In genomic region chr9:127176631-127177030, GRCh38 we compare ENCODE assay signal across 18 cellular contexts. TPM values are rescaled to one million over a fixed set of nuclear protein-coding genes. Genes with fewer than 3 reads are reported as not detected.
"Had no signal": no experiment of that assay in that cellular context is flagged by ENCODE, and none has a peak within 500 bp of the region (broad histone marks: within the 10 kb centered on the region; RNA-seq: fewer than 3 reads in every experiment).

No MANE protein-coding gene starts in this region.

- H3K36me3 Mint-ChIP-seq: natural killer cell treated with Interleukin-12 subunit alpha and Interleukin-12 subunit beta and Interleukin-15 and Interleukin-18, amount 100 ng/mL, for 72 hours had no signal

- H3K9me3 ChIP-seq: gastrocnemius medialis, heart right ventricle, prostate gland, upper lobe of left lung had no signal

- H3K4me3 Mint-ChIP-seq: activated naive CD8-positive, alpha-beta T cell; activated T-cell treated with anti-CD3 and anti-CD28 coated beads, Interleukin-2, amount 50 U/mL, for 24 hours; brain; central memory CD8-positive, alpha-beta T cell; dendritic cell treated with granulocyte-macrophage colony-stimulating factor and Interleukin-4, amounts not matched to agents 40 ng/mL and 50 ng/mL, for 4 days; natural killer cell treated with Interleukin-12 subunit alpha and Interleukin-12 subunit beta and Interleukin-15 and Interleukin-18, amount 100 ng/mL, for 72 hours had no signal

- H3K27ac Mint-ChIP-seq: activated naive CD8-positive, alpha-beta T cell; activated T-cell treated with anti-CD3 and anti-CD28 coated beads, Interleukin-2, amount 50 U/mL, for 24 hours; dendritic cell treated with granulocyte-macrophage colony-stimulating factor and Interleukin-4, amounts not matched to agents 40 ng/mL and 50 ng/mL, for 4 days; natural killer cell treated with Interleukin-12 subunit alpha and Interleukin-12 subunit beta and Interleukin-15 and Interleukin-18, amount 100 ng/mL, for 72 hours had no signal

- H3K4me1 ChIP-seq: gastrocnemius medialis, upper lobe of left lung had no signal

- H3K9me3 Mint-ChIP-seq: activated T-cell treated with anti-CD3 and anti-CD28 coated beads, Interleukin-2, amount 50 U/mL, for 24 hours; brain; central memory CD8-positive, alpha-beta T cell; dendritic cell treated with granulocyte-macrophage colony-stimulating factor and Interleukin-4, amounts not matched to agents 40 ng/mL and 50 ng/mL, for 4 days; natural killer cell treated with Interleukin-12 subunit alpha and Interleukin-12 subunit beta and Interleukin-15 and Interleukin-18, amount 100 ng/mL, for 72 hours had no signal

- ATAC-seq: gastrocnemius medialis, left colon had no signal

- H3K4me3 ChIP-seq: gastrocnemius medialis, heart right ventricle, prostate gland, smooth muscle cell, upper lobe of left lung had no signal

- H3K36me3 ChIP-seq: gastrocnemius medialis, prostate gland, upper lobe of left lung had no signal

- H3K27ac ChIP-seq: gastrocnemius medialis, prostate gland, upper lobe of left lung had no signal

- DNase-seq: activated CD4-positive, alpha-beta T cell treated with anti-CD3 and anti-CD28 coated beads, Interleukin-2, amount 50 U/mL, for 48 hours; activated T-cell treated with anti-CD3 and anti-CD28 coated beads, Interleukin-2, amount 50 U/mL, for 24 hours; gastrocnemius medialis; heart right ventricle; left colon; nucleus accumbens; right cardiac atrium; stimulated activated CD4-positive, alpha-beta T cell treated with anti-CD3 and anti-CD28 coated beads, Interleukin-4, amount 100 ng/mL, for 4 hours; stimulated activated CD8-positive, alpha-beta memory T cell treated with anti-CD3 and anti-CD28 coated beads, Interleukin-4, amount 100 ng/mL, for 48 hours; stimulated activated naive CD4-positive, alpha-beta T cell treated with Interleukin-2 at 50 U/mL for 16 hours had no signal

- H3K27me3 Mint-ChIP-seq: activated naive CD8-positive, alpha-beta T cell; activated T-cell treated with anti-CD3 and anti-CD28 coated beads, Interleukin-2, amount 50 U/mL, for 24 hours; central memory CD8-positive, alpha-beta T cell; natural killer cell treated with Interleukin-12 subunit alpha and Interleukin-12 subunit beta and Interleukin-15 and Interleukin-18, amount 100 ng/mL, for 72 hours had no signal

- H3K27me3 ChIP-seq: gastrocnemius medialis, heart right ventricle, upper lobe of left lung had no signal

- H3K4me1 Mint-ChIP-seq: central memory CD8-positive, alpha-beta T cell had no signal

RNA-seq across cellular contexts. Expression of gene ANGPTL2, which starts 54.2 kb away (rescaled TPM):
- total RNA-seq: natural killer cell treated with Interleukin-12 subunit alpha and Interleukin-12 subunit beta and Interleukin-15 and Interleukin-18, amount 100 ng/mL, for 72 hours had no signal
